Comparison of ENCODE assay signal across 9 cellular contexts in genomic region chr14:103185051-103186027, GRCh38.
DNase-seq lines count a peak whose midpoint lies in the region; ATAC-seq, FAIRE-seq and TF ChIP-seq lines count a peak whose summit lies in the region.
"Had no signal": no experiment of that assay in that cellular context is flagged by ENCODE, and none has a peak within 500 bp of the region (broad histone marks: within the 10 kb centered on the region; RNA-seq: fewer than 3 reads in every experiment).

No MANE protein-coding gene starts in this region.

- POLR2A ChIA-PET in Panc1 (lab: Charles Lee), result interaction anchor here (0.6 kb wide), 1 partner anchor 62 kb away, joined by 6 read pairs; no protein-coding TSS in a partner anchor

- intact Hi-C loops in CD14-positive monocyte (cut with micrococcal nuclease) (loop anchor here (5.0 to 10.0 kb wide), 2 partner anchors 83 to 111 kb away; no protein-coding TSS in a partner anchor), Panc1 (cut with micrococcal nuclease; ENCODE audit: unreplicated experiment) (loop anchor here (10.0 kb wide), 1 partner anchor 111 kb away; no protein-coding TSS in a partner anchor), esophagus squamous epithelium (cut with DNase I) (loop anchor here (10.0 kb wide), 2 partner anchors 81 to 109 kb away; no protein-coding TSS in a partner anchor)

- peaks cover 10% of the 10 kb centered on the region for H3K4me1 ChIP-seq in Panc1 (ENCODE audit: control insufficient read depth, insufficient read depth, low read length)
- peaks cover 8 to 40% (median 10%) of the 10 kb centered on the region in 3 donors for H3K4me1 ChIP-seq in esophagus squamous epithelium
- peaks cover 0 to 7% of the 10 kb centered on the region in 2 donors for H3K4me1 ChIP-seq in small intestine (ENCODE audit: control insufficient read depth in 2 of 2, insufficient read depth in 1 of 2, low read depth in 1 of 2, low read length in 1 of 2)

- H3K27ac ChIP-seq in Panc1 (ENCODE audit: low read length) (no peak overlapping the region; the same call in 1 of the 2 replicates), esophagus squamous epithelium (peak overlapping the region in 3 of 4 donors; percentile 49 to 63 (median 62)), small intestine (ENCODE audit: low read depth in 1 of 2, low read length in 1 of 2) (no peak overlapping the region)

- H3K36me3 ChIP-seq in Panc1 (ENCODE audit: control insufficient read depth, insufficient read depth, low read length), result no peaks in the 10 kb centered on the region
- no peaks in the 10 kb centered on the region for H3K36me3 ChIP-seq in esophagus squamous epithelium
- no peaks in the 10 kb centered on the region for H3K36me3 ChIP-seq in small intestine (ENCODE audit: control insufficient read depth in 2 of 2, insufficient read depth in 2 of 2, low read length in 2 of 2)

- in situ Hi-C loops in Panc1 (cut with HindIII; ENCODE audit: low pct_unique_long_range_greater_than_20kb, low sequenced_read_pairs), result no loop called here

- FAIRE-seq in small intestine (lab: Jason Lieb, UNC), result no peak

- H3K27me3 ChIP-seq in Panc1 (ENCODE audit: control insufficient read depth, insufficient read depth, low read length) (no peaks in the 10 kb centered on the region), esophagus squamous epithelium (peaks cover 0 to 49% (median 2%) of the 10 kb centered on the region in 4 donors), small intestine (ENCODE audit: control insufficient read depth in 2 of 2, insufficient read depth in 2 of 2, low read length in 2 of 2) (peaks cover 0 to 4% of the 10 kb centered on the region in 2 donors)

- H3K4me1 Mint-ChIP-seq in CD14-positive monocyte, result peaks cover 4% of the 10 kb centered on the region

- H3K4me3 Mint-ChIP-seq in CD14-positive monocyte, result peak overlapping the region in 1 of 2 donors; percentile 72

- peak overlapping the region in 1 of 7 donors; percentile 78 for H3K27ac Mint-ChIP-seq in CD14-positive monocyte

- TF ChIP-seq CTCF in CD14-positive monocyte (IDR thresholded peaks at IDR 0.05) (peak; percentile 82), HFF-Myc (IDR thresholded peaks at IDR 0.05; ENCODE audit: low read depth, low read length, missing control alignments) (peak; percentile 50), Panc1 (IDR thresholded peaks at IDR 0.05) (peak; percentile 65; the same call in 1 of the 2 replicates), esophagus squamous epithelium (IDR thresholded peaks at IDR 0.05) (peak; percentile 19 to 86 (median 72))

- H3K9me3 ChIP-seq in Panc1 (ENCODE audit: control insufficient read depth, insufficient read depth, low read depth, low read length), result no peaks in the 10 kb centered on the region
- no peaks in the 10 kb centered on the region for H3K9me3 ChIP-seq in esophagus squamous epithelium
- no peaks in the 10 kb centered on the region for H3K9me3 ChIP-seq in small intestine (ENCODE audit: control insufficient read depth, low read depth)

- CTCF ChIA-PET in Panc1 (lab: Charles Lee), result interaction anchor here (0.7 to 1.3 kb wide), 3 partner anchors 12 to 96 kb away, joined by 3 to 7 read pairs (median 4); no protein-coding TSS in a partner anchor

- H3K27me3 Mint-ChIP-seq in CD14-positive monocyte (ENCODE audit: low read depth in 3 of 3), result peaks cover 41 to 54% (median 53%) of the 10 kb centered on the region in 3 donors

- DNase-seq in CD14-positive monocyte (ENCODE audit: low spot score) (no peak), HFF-Myc (ENCODE audit: extremely low read depth, low read depth) (peak; percentile 27), Panc1 (ENCODE audit: low read depth, low spot score) (peak; percentile 32), esophagus squamous epithelium (lab: John Stamatoyannopoulos, UW) (no peak), small intestine (peak; percentile 37), NCI-H2029 (lab: John Stamatoyannopoulos, UW) (no peak)
- DNase-seq: left cardiac atrium had no signal

- TF ChIP-seq POLR2A in esophagus squamous epithelium (IDR thresholded peaks at IDR 0.05), result no peak

- no peak overlapping the region for H3K4me3 ChIP-seq in HFF-Myc (replicated peaks; ENCODE audit: low read depth, low read length)
- H3K4me3 ChIP-seq in Panc1 (ENCODE audit: low read depth in 2 of 2, low read length in 2 of 2), result no peak overlapping the region
- H3K4me3 ChIP-seq in esophagus squamous epithelium, result no peak overlapping the region
- H3K4me3 ChIP-seq in small intestine (ENCODE audit: low read depth in 1 of 2, low read length in 2 of 2), result no peak overlapping the region

- no TSS peak for BruUV-seq in Panc1 (replicated peaks; lab: Mats Ljungman, UMichigan)

- peaks cover 3% of the 10 kb centered on the region in 2 donors for H3K36me3 Mint-ChIP-seq in CD14-positive monocyte

- WGBS in esophagus squamous epithelium, 2 donors, result 31 to 34% methylated on average over 12 to 13 of the region's 13 CpGs
- 43 to 51% (median 48%) methylated on average over 13 of the region's 13 CpGs for WGBS in small intestine, 3 donors

- ATAC-seq in Panc1, result no peak
- ATAC-seq in GM21717 (IDR thresholded peaks at IDR 0.05; ENCODE audit: unreplicated experiment), result no peak
- no peak for ATAC-seq in GM19023 (IDR thresholded peaks at IDR 0.05; ENCODE audit: unreplicated experiment)

- H3K9me3 Mint-ChIP-seq in CD14-positive monocyte, result peaks cover 0 to 10% (median 4%) of the 10 kb centered on the region in 7 donors

Comparison
In these comparisons a context has a peak if more than half of its experiments do, and no peak if none do; other contexts are left out.
1. DNase-seq: peak in HFF-Myc (single experiment), Panc1 (single experiment) and small intestine (single experiment); none in CD14-positive monocyte (single experiment), esophagus squamous epithelium (single experiment) and NCI-H2029 (single experiment).
2. H3K27ac ChIP-seq: peak in esophagus squamous epithelium (3 of 4); none in Panc1 (single experiment) and small intestine (0 of 2).
3. Peak in every context shown above with its lines, with median percentiles within 50 percentile points of each other: CTCF ChIP-seq.